In genomic region chr7:47497367-47498096, GRCh38 we compare ENCODE assay signal across 8 cellular contexts.
A peak's percentile ranks its signal among the peaks of the same experiment; 100 is the strongest.
DNase-seq lines count a peak whose midpoint lies in the region; ATAC-seq and TF ChIP-seq lines count a peak whose summit lies in the region.

No MANE protein-coding gene starts in this region.

- no peaks in the 10 kb centered on the region for H3K27me3 ChIP-seq in SU-DHL-6 (ENCODE audit: low read length)
- no peaks in the 10 kb centered on the region for H3K27me3 ChIP-seq in neural progenitor cell

- H3K9me2 ChIP-seq in SU-DHL-6 (replicated peaks; ENCODE audit: insufficient read depth, low read length): no peaks in the 10 kb centered on the region

- H3K4me3 ChIP-seq in SU-DHL-6 (ENCODE audit: insufficient read depth, low read length, poor library complexity, severe bottlenecking): no peak overlapping the region
- H3K4me3 ChIP-seq in neural progenitor cell: no peak overlapping the region

- peaks cover 84% of the 10 kb centered on the region for H3K4me1 Mint-ChIP-seq in neural progenitor cell
- H3K4me1 Mint-ChIP-seq in T-helper 2 cell treated with Interferon-gamma antibody and Interleukin-4, amounts not matched to agents 5 μg/mL and 100 μg/mL, for 36 hours (ENCODE audit: low read depth): no peaks in the 10 kb centered on the region

- peaks cover 3% of the 10 kb centered on the region for H3K36me3 Mint-ChIP-seq in neural progenitor cell
- H3K36me3 Mint-ChIP-seq in T-helper 2 cell treated with Interferon-gamma antibody and Interleukin-4, amounts not matched to agents 5 μg/mL and 100 μg/mL, for 36 hours (ENCODE audit: low read depth): no peaks in the 10 kb centered on the region

- DNase-seq in NCI-H82 (lab: John Stamatoyannopoulos, UW): peak; percentile 80
- DNase-seq in NCI-H82 treated with DMSO at 0.1 percent for 48 hours (lab: John Stamatoyannopoulos, UW; ENCODE audit: unreplicated experiment): no peak
- DNase-seq in neural progenitor cell (ENCODE audit: low spot score): no peak
- DNase-seq in NCI-H446 treated with DMSO at 0.1 percent for 48 hours (lab: John Stamatoyannopoulos, UW): no peak
- DNase-seq in T-helper 2 cell treated with Interferon-gamma antibody and Interleukin-4, amounts not matched to agents 5 μg/mL and 100 μg/mL, for 36 hours (ENCODE audit: low spot score): no peak
- no peak for DNase-seq in NCI-H187 (lab: John Stamatoyannopoulos, UW)

- peak overlapping the region; percentile 6; the same call in 1 of the 2 replicates for H3K9ac ChIP-seq in SU-DHL-6 (ENCODE audit: low read length)
- no peak overlapping the region for H3K9ac ChIP-seq in neural progenitor cell

- H3K27ac ChIP-seq in SU-DHL-6 (ENCODE audit: low read depth, low read length): peak overlapping the region; percentile 33
- no peak overlapping the region for H3K27ac ChIP-seq in neural progenitor cell

- H3F3A ChIP-seq in SU-DHL-6 (ENCODE audit: insufficient read depth) (no peaks in the 10 kb centered on the region), neural progenitor cell (ENCODE audit: low read depth) (no peaks in the 10 kb centered on the region)

- H3K9me3 Mint-ChIP-seq in neural progenitor cell: peaks cover 3% of the 10 kb centered on the region
- H3K9me3 Mint-ChIP-seq in T-helper 2 cell treated with Interferon-gamma antibody and Interleukin-4, amounts not matched to agents 5 μg/mL and 100 μg/mL, for 36 hours: no peaks in the 10 kb centered on the region

- H4K20me1 ChIP-seq in SU-DHL-6 (ENCODE audit: low read depth, low read length) (no peaks in the 10 kb centered on the region), neural progenitor cell (ENCODE audit: low read depth) (peaks cover 13% of the 10 kb centered on the region)

- TF ChIP-seq CTCF in SU-DHL-6 (IDR thresholded peaks at IDR 0.05; ENCODE audit: insufficient read depth, low read length, poor library complexity, severe bottlenecking) (no peak), neural progenitor cell (IDR thresholded peaks at IDR 0.05) (no peak)

- H3K4me2 ChIP-seq in SU-DHL-6 (ENCODE audit: low read depth, low read length, poor library complexity, severe bottlenecking): peak overlapping the region; percentile 13
- no peak overlapping the region for H3K4me2 ChIP-seq in neural progenitor cell

- peak; percentile 88 for ATAC-seq in HG03025 (IDR thresholded peaks at IDR 0.05; ENCODE audit: low FRiP score, unreplicated experiment)

- peaks cover 5% of the 10 kb centered on the region for H3K27me3 Mint-ChIP-seq in neural progenitor cell (ENCODE audit: insufficient read depth, low read depth)
- peaks cover 5% of the 10 kb centered on the region for H3K27me3 Mint-ChIP-seq in T-helper 2 cell treated with Interferon-gamma antibody and Interleukin-4, amounts not matched to agents 5 μg/mL and 100 μg/mL, for 36 hours (ENCODE audit: low read depth)

- peak overlapping the region; percentile 95 for H3K27ac Mint-ChIP-seq in neural progenitor cell
- no peak overlapping the region for H3K27ac Mint-ChIP-seq in T-helper 2 cell treated with Interferon-gamma antibody and Interleukin-4, amounts not matched to agents 5 μg/mL and 100 μg/mL, for 36 hours

- H3K4me3 Mint-ChIP-seq in neural progenitor cell: peak overlapping the region; percentile 35
- H3K4me3 Mint-ChIP-seq in T-helper 2 cell treated with Interferon-gamma antibody and Interleukin-4, amounts not matched to agents 5 μg/mL and 100 μg/mL, for 36 hours: no peak overlapping the region

- H3K36me3 ChIP-seq in SU-DHL-6 (ENCODE audit: low read length) (no peaks in the 10 kb centered on the region), neural progenitor cell (no peaks in the 10 kb centered on the region)

- H2AFZ ChIP-seq in SU-DHL-6 (ENCODE audit: low read depth, low read length, severe bottlenecking) (no peak overlapping the region), neural progenitor cell (replicated peaks) (no peak overlapping the region)

- H3K4me1 ChIP-seq in neural progenitor cell: peaks cover 40% of the 10 kb centered on the region

- peaks cover 34% of the 10 kb centered on the region; the same call in 1 of the 2 replicates for H3K79me2 ChIP-seq in SU-DHL-6 (ENCODE audit: insufficient read depth, low read length)
- peaks cover 5% of the 10 kb centered on the region for H3K79me2 ChIP-seq in neural progenitor cell (ENCODE audit: low read depth)

- H3K9me3 ChIP-seq in SU-DHL-6 (ENCODE audit: insufficient read depth, low read length) (no peaks in the 10 kb centered on the region), neural progenitor cell (ENCODE audit: low read depth) (no peaks in the 10 kb centered on the region)
